In genomic region chr1:229156819-229157218, GRCh38 we compare ENCODE assay signal across 9 cellular contexts.
DNase-seq lines count a peak whose midpoint lies in the region; ATAC-seq, FAIRE-seq and TF ChIP-seq lines count a peak whose summit lies in the region.
"Had no signal": no experiment of that assay in that cellular context is flagged by ENCODE, and none has a peak within 500 bp of the region (broad histone marks: within the 10 kb centered on the region; RNA-seq: fewer than 3 reads in every experiment).

No MANE protein-coding gene starts in this region.

- CTCF ChIA-PET in activated CD4-positive, alpha-beta T cell treated with anti-CD3 and anti-CD28 coated beads, Interleukin-2, amount 10 ng/mL, durations not matched to agents 7 days and 5 days (lab: Charles Lee), result interaction anchor here (1.7 kb wide), 1 partner anchor 11 kb away, joined by 5 read pairs; no protein-coding TSS in a partner anchor

- no peak for DNase-seq in activated CD4-positive, alpha-beta T cell treated with anti-CD3 and anti-CD28 coated beads, Interleukin-2, amount 10 ng/mL, durations not matched to agents 7 days and 5 days
- DNase-seq in activated CD4-positive, alpha-beta T cell treated with anti-CD3 and anti-CD28 coated beads, Interleukin-2, amount 10 ng/mL, durations not matched to agents 24 days and 14 days, result no peak
- no peak for DNase-seq in kidney
- no peak for DNase-seq in uterus
- no peak for DNase-seq in activated naive CD8-positive, alpha-beta T cell treated with anti-CD3 and anti-CD28 coated beads, Interleukin-2, amount 50 U/mL, for 24 hours
- DNase-seq in NCI-H2029 (lab: John Stamatoyannopoulos, UW), result no peak
- DNase-seq: stimulated activated CD8-positive, alpha-beta memory T cell treated with anti-CD3 and anti-CD28 coated beads, Interleukin-4, amount 100 ng/mL, for 48 hours had no signal

- peak overlapping the region; percentile 48 for H3K27ac Mint-ChIP-seq in activated CD4-positive, alpha-beta T cell treated with anti-CD3 and anti-CD28 coated beads, Interleukin-2, amount 10 ng/mL, durations not matched to agents 7 days and 5 days
- H3K27ac Mint-ChIP-seq in activated CD4-positive, alpha-beta T cell treated with anti-CD3 and anti-CD28 coated beads, Interleukin-2, amount 10 ng/mL, durations not matched to agents 24 days and 14 days, result no peak overlapping the region
- peak overlapping the region; percentile 4 for H3K27ac Mint-ChIP-seq in activated T-helper 17 cell treated with anti-CD3 and anti-CD28 coated beads, Interleukin-2, amount 50 U/mL, for 72 hours
- H3K27ac Mint-ChIP-seq in activated naive CD8-positive, alpha-beta T cell treated with anti-CD3 and anti-CD28 coated beads, Interleukin-2, amount 50 U/mL, for 24 hours, result no peak overlapping the region

- H3K27me3 Mint-ChIP-seq in activated CD4-positive, alpha-beta T cell treated with anti-CD3 and anti-CD28 coated beads, Interleukin-2, amount 10 ng/mL, durations not matched to agents 7 days and 5 days, result no peaks in the 10 kb centered on the region
- peaks cover 3% of the 10 kb centered on the region for H3K27me3 Mint-ChIP-seq in activated CD4-positive, alpha-beta T cell treated with anti-CD3 and anti-CD28 coated beads, Interleukin-2, amount 10 ng/mL, durations not matched to agents 24 days and 14 days
- H3K27me3 Mint-ChIP-seq in activated T-helper 17 cell treated with anti-CD3 and anti-CD28 coated beads, Interleukin-2, amount 50 U/mL, for 72 hours, result no peaks in the 10 kb centered on the region
- no peaks in the 10 kb centered on the region for H3K27me3 Mint-ChIP-seq in activated naive CD8-positive, alpha-beta T cell treated with anti-CD3 and anti-CD28 coated beads, Interleukin-2, amount 50 U/mL, for 24 hours

- H3K4me1 ChIP-seq in kidney (ENCODE audit: control insufficient read depth in 1 of 2, insufficient read depth in 1 of 2, low read depth in 1 of 2, low read length in 2 of 2) (peaks cover 0 to 2% of the 10 kb centered on the region in 2 donors), uterus (no peaks in the 10 kb centered on the region)

- no peaks in the 10 kb centered on the region for H3K27me3 ChIP-seq in uterus

- no peaks in the 10 kb centered on the region for H3K9me3 ChIP-seq in kidney (ENCODE audit: control insufficient read depth in 1 of 2, low read length in 2 of 2)
- H3K9me3 ChIP-seq in uterus, result no peaks in the 10 kb centered on the region

- H3K4me1 Mint-ChIP-seq in activated CD4-positive, alpha-beta T cell treated with anti-CD3 and anti-CD28 coated beads, Interleukin-2, amount 10 ng/mL, durations not matched to agents 7 days and 5 days, result peaks cover 36% of the 10 kb centered on the region
- H3K4me1 Mint-ChIP-seq in activated CD4-positive, alpha-beta T cell treated with anti-CD3 and anti-CD28 coated beads, Interleukin-2, amount 10 ng/mL, durations not matched to agents 24 days and 14 days, result peaks cover 7% of the 10 kb centered on the region
- H3K4me1 Mint-ChIP-seq in activated T-helper 17 cell treated with anti-CD3 and anti-CD28 coated beads, Interleukin-2, amount 50 U/mL, for 72 hours, result peaks cover 4% of the 10 kb centered on the region
- H3K4me1 Mint-ChIP-seq in activated naive CD8-positive, alpha-beta T cell treated with anti-CD3 and anti-CD28 coated beads, Interleukin-2, amount 50 U/mL, for 24 hours, result peaks cover 11% of the 10 kb centered on the region

- H3K4me3 Mint-ChIP-seq in activated CD4-positive, alpha-beta T cell treated with anti-CD3 and anti-CD28 coated beads, Interleukin-2, amount 10 ng/mL, durations not matched to agents 7 days and 5 days, result no peak overlapping the region
- no peak overlapping the region for H3K4me3 Mint-ChIP-seq in activated CD4-positive, alpha-beta T cell treated with anti-CD3 and anti-CD28 coated beads, Interleukin-2, amount 10 ng/mL, durations not matched to agents 24 days and 14 days
- H3K4me3 Mint-ChIP-seq in activated T-helper 17 cell treated with anti-CD3 and anti-CD28 coated beads, Interleukin-2, amount 50 U/mL, for 72 hours, result no peak overlapping the region
- H3K4me3 Mint-ChIP-seq in activated naive CD8-positive, alpha-beta T cell treated with anti-CD3 and anti-CD28 coated beads, Interleukin-2, amount 50 U/mL, for 24 hours, result no peak overlapping the region

- intact Hi-C loops in activated CD4-positive, alpha-beta T cell treated with anti-CD3 and anti-CD28 coated beads, Interleukin-2, amount 10 ng/mL, durations not matched to agents 24 days and 14 days (cut with micrococcal nuclease), result no loop called here
- intact Hi-C loops in kidney (cut with DNase I), result no loop called here
- intact Hi-C loops in uterus (cut with DNase I; ENCODE audit: low total_unique reads), result no loop called here

- peaks cover 2% of the 10 kb centered on the region for H3K36me3 Mint-ChIP-seq in activated CD4-positive, alpha-beta T cell treated with anti-CD3 and anti-CD28 coated beads, Interleukin-2, amount 10 ng/mL, durations not matched to agents 7 days and 5 days (ENCODE audit: low read depth)
- H3K36me3 Mint-ChIP-seq in activated CD4-positive, alpha-beta T cell treated with anti-CD3 and anti-CD28 coated beads, Interleukin-2, amount 10 ng/mL, durations not matched to agents 24 days and 14 days (ENCODE audit: low read depth), result no peaks in the 10 kb centered on the region
- no peaks in the 10 kb centered on the region for H3K36me3 Mint-ChIP-seq in activated T-helper 17 cell treated with anti-CD3 and anti-CD28 coated beads, Interleukin-2, amount 50 U/mL, for 72 hours (ENCODE audit: low read depth)
- no peaks in the 10 kb centered on the region for H3K36me3 Mint-ChIP-seq in activated naive CD8-positive, alpha-beta T cell treated with anti-CD3 and anti-CD28 coated beads, Interleukin-2, amount 50 U/mL, for 24 hours (ENCODE audit: low read depth)

- POLR2A ChIA-PET in activated CD4-positive, alpha-beta T cell treated with anti-CD3 and anti-CD28 coated beads, Interleukin-2, amount 10 ng/mL, durations not matched to agents 7 days and 5 days (lab: Charles Lee), result no interaction called here

- H3K4me3 ChIP-seq in kidney (ENCODE audit: low read length in 2 of 2) (no peak overlapping the region), uterus (no peak overlapping the region)

- no peak overlapping the region for H3K9ac ChIP-seq in kidney (ENCODE audit: low read length in 2 of 2)

- no peak for ATAC-seq in activated T-helper 17 cell treated with anti-CD3 and anti-CD28 coated beads, Interleukin-2, amount 50 U/mL, for 72 hours (replicated peaks)
- no peak for ATAC-seq in activated naive CD8-positive, alpha-beta T cell treated with anti-CD3 and anti-CD28 coated beads, Interleukin-2, amount 50 U/mL, for 24 hours
- ATAC-seq in GM21576 (IDR thresholded peaks at IDR 0.05; ENCODE audit: unreplicated experiment), result no peak

- no peaks in the 10 kb centered on the region for H3K9me3 Mint-ChIP-seq in activated CD4-positive, alpha-beta T cell treated with anti-CD3 and anti-CD28 coated beads, Interleukin-2, amount 10 ng/mL, durations not matched to agents 7 days and 5 days
- no peaks in the 10 kb centered on the region for H3K9me3 Mint-ChIP-seq in activated CD4-positive, alpha-beta T cell treated with anti-CD3 and anti-CD28 coated beads, Interleukin-2, amount 10 ng/mL, durations not matched to agents 24 days and 14 days
- H3K9me3 Mint-ChIP-seq in activated T-helper 17 cell treated with anti-CD3 and anti-CD28 coated beads, Interleukin-2, amount 50 U/mL, for 72 hours, result no peaks in the 10 kb centered on the region
- H3K9me3 Mint-ChIP-seq in activated naive CD8-positive, alpha-beta T cell treated with anti-CD3 and anti-CD28 coated beads, Interleukin-2, amount 50 U/mL, for 24 hours, result no peaks in the 10 kb centered on the region

- H3K27ac ChIP-seq in kidney (ENCODE audit: low read depth in 2 of 2, low read length in 2 of 2) (no peak overlapping the region), uterus (no peak overlapping the region)

- H3K36me3 ChIP-seq in kidney (ENCODE audit: control insufficient read depth in 1 of 2, insufficient read depth in 2 of 2, low read length in 2 of 2) (no peaks in the 10 kb centered on the region), uterus (no peaks in the 10 kb centered on the region)

- no peak for TF ChIP-seq POLR2A in uterus (IDR thresholded peaks at IDR 0.05)

- FAIRE-seq in kidney (lab: Jason Lieb, UNC), result no peak

- peak; percentile 41 for TF ChIP-seq CTCF in kidney (IDR thresholded peaks at IDR 0.05; ENCODE audit: borderline replicate concordance, extremely low read depth, insufficient read depth)
- TF ChIP-seq CTCF in uterus (IDR thresholded peaks at IDR 0.05), result peak in 3 of 4 experiments; percentile 25 to 41 (median 33)

Comparison
In these comparisons a context has a peak if more than half of its experiments do, and no peak if none do; other contexts are left out.
1. H3K27ac Mint-ChIP-seq: peak in activated CD4-positive, alpha-beta T cell treated with anti-CD3 and anti-CD28 coated beads, Interleukin-2, amount 10 ng/mL, durations not matched to agents 7 days and 5 days (single experiment) and activated T-helper 17 cell treated with anti-CD3 and anti-CD28 coated beads, Interleukin-2, amount 50 U/mL, for 72 hours (single experiment); none in activated CD4-positive, alpha-beta T cell treated with anti-CD3 and anti-CD28 coated beads, Interleukin-2, amount 10 ng/mL, durations not matched to agents 24 days and 14 days (single experiment) and activated naive CD8-positive, alpha-beta T cell treated with anti-CD3 and anti-CD28 coated beads, Interleukin-2, amount 50 U/mL, for 24 hours (single experiment).